In the genomic region with DNA sequence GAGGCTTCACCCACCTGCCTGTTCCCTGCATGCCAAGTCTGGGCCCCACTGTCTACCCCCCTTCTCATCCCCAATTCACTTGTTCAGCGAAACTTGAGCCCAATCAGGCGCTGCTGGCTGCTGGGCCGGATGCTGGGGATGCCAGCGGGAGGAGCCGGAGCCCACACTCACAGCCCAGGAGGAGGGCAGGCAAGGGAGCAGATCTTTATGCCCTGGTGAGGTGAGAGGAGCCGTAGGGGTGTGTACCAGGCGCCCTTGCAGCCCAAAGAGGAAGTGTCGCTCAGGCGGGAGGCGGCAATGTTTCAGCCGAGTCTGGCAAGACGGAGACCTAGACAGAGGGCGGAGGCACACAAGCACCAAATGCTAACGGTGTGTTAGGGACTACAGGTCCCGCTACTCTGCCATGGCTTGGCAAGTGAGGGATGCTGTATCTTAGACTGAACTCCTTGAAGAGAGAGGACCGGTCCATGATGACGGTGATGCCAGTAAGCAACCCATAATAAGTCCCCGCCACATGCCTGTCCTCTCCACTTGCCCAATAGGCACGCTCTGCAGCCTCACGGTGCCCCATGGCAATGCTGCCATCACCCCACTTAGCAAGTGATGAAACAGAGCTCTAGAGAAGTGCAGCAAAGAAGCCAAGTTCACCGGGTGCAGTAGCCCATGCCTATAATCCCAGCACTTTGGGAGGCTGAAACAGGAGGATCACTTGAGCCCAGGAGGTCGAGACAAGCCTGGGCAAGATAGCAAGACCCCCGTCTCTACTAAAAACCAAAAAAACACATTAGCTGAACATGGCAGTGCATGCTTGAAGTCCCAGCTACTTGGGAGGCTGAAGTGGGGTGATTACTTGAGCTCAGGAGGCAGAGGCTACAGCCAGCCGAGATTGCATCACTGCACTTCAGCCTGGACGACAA, we compare ENCODE assay signal across 10 cellular contexts. TPM values are rescaled to one million over a fixed set of nuclear protein-coding genes. Genes with fewer than 3 reads are reported as not detected.
DNase-seq lines count a peak whose midpoint lies in the region; ATAC-seq and TF ChIP-seq lines count a peak whose summit lies in the region.
"Had no signal": no experiment of that assay in that cellular context is flagged by ENCODE, and none has a peak within 500 bp of the region (broad histone marks: within the 10 kb centered on the region; RNA-seq: fewer than 3 reads in every experiment).

No MANE protein-coding gene starts in this region.

- no peaks in the 10 kb centered on the region for H3K27me3 ChIP-seq in heart right ventricle
- no peaks in the 10 kb centered on the region for H3K27me3 ChIP-seq in upper lobe of left lung
- H3K27me3 ChIP-seq in brain microvascular endothelial cell (replicated peaks) = no peaks in the 10 kb centered on the region

- TF ChIP-seq POLR2A in upper lobe of left lung (IDR thresholded peaks at IDR 0.05) = no peak

- H3K4me3 Mint-ChIP-seq in activated CD4-positive, alpha-beta T cell treated with anti-CD3 and anti-CD28 coated beads, Interleukin-2, amount 10 ng/mL, durations not matched to agents 24 days and 14 days = peak overlapping the region; percentile 5

- in situ Hi-C loops in brain microvascular endothelial cell (cut with HindIII; ENCODE audit: low pct_ligation_motif_present, low sequenced_read_pairs) = no loop called here

- H3K4me1 Mint-ChIP-seq in activated CD4-positive, alpha-beta T cell treated with anti-CD3 and anti-CD28 coated beads, Interleukin-2, amount 10 ng/mL, durations not matched to agents 24 days and 14 days = peaks cover 16% of the 10 kb centered on the region

- intact Hi-C loops in activated CD4-positive, alpha-beta T cell treated with anti-CD3 and anti-CD28 coated beads, Interleukin-2, amount 10 ng/mL, durations not matched to agents 24 days and 14 days (cut with micrococcal nuclease) = no loop called here
- intact Hi-C loops in heart right ventricle (cut with DNase I) = loop anchor here in 1 of 10 donors (10.0 kb wide), 1 partner anchor 153 kb away; no protein-coding TSS in a partner anchor

- H3K27ac Mint-ChIP-seq in activated CD4-positive, alpha-beta T cell treated with anti-CD3 and anti-CD28 coated beads, Interleukin-2, amount 10 ng/mL, durations not matched to agents 24 days and 14 days = peak overlapping the region; percentile 16

- H3K4me3 ChIP-seq in heart right ventricle = no peak overlapping the region
- H3K4me3 ChIP-seq in upper lobe of left lung = peak overlapping the region in 1 of 4 donors; percentile 12
- H3K4me3 ChIP-seq in brain microvascular endothelial cell (ENCODE audit: low read depth, low read length) = no peak overlapping the region

- H3K36me3 ChIP-seq in heart right ventricle (no peaks in the 10 kb centered on the region), upper lobe of left lung (no peaks in the 10 kb centered on the region), brain microvascular endothelial cell (replicated peaks) (no peaks in the 10 kb centered on the region)

- TF ChIP-seq CTCF in heart right ventricle (IDR thresholded peaks at IDR 0.05) (no peak), upper lobe of left lung (IDR thresholded peaks at IDR 0.05) (no peak), brain microvascular endothelial cell (IDR thresholded peaks at IDR 0.05; ENCODE audit: low read depth, low read length, missing control alignments) (no peak)

- H3K27ac ChIP-seq in heart right ventricle (peak overlapping the region; percentile 3 to 75 (median 49)), upper lobe of left lung (peak overlapping the region in 3 of 4 donors; percentile 6 to 65 (median 12)), brain microvascular endothelial cell (no peak overlapping the region)

- H3K9me3 ChIP-seq in heart right ventricle (no peaks in the 10 kb centered on the region), upper lobe of left lung (no peaks in the 10 kb centered on the region)

- ATAC-seq in heart right ventricle = peak in 6 of 8 donors; percentile 12 to 39 (median 24)
- ATAC-seq in upper lobe of left lung (ENCODE audit: low FRiP score in 2 of 2) = peak; percentile 24 to 60
- no peak for ATAC-seq in HG03342 (IDR thresholded peaks at IDR 0.05; ENCODE audit: unreplicated experiment)

- 74% methylated on average over 23 to 25 of the region's 25 CpGs for WGBS in heart right ventricle, 2 donors
- WGBS in upper lobe of left lung, 2 donors = 44 to 52% methylated on average over 15 to 24 of the region's 25 CpGs

- H3K27me3 Mint-ChIP-seq in activated CD4-positive, alpha-beta T cell treated with anti-CD3 and anti-CD28 coated beads, Interleukin-2, amount 10 ng/mL, durations not matched to agents 24 days and 14 days = peaks cover 9% of the 10 kb centered on the region

- peak; percentile 38 for DNase-seq in activated gamma-delta T cell treated with Interleukin-2 at 50 U/mL for 16 hours
- no peak for DNase-seq in activated gamma-delta T cell (lab: John Stamatoyannopoulos, UW)
- peak; percentile 75 for DNase-seq in activated CD4-positive, alpha-beta T cell treated with anti-CD3 and anti-CD28 coated beads, Interleukin-2, amount 10 ng/mL, durations not matched to agents 24 days and 14 days
- DNase-seq in heart right ventricle = no peak
- DNase-seq in upper lobe of left lung = peak in 1 of 2 donors; percentile 72
- no peak for DNase-seq in DMS53 treated with DMSO at 0.1 percent for 48 hours (lab: John Stamatoyannopoulos, UW; ENCODE audit: unreplicated experiment)
- DNase-seq in brain microvascular endothelial cell = no peak

- TF ChIP-seq EP300 in upper lobe of left lung (IDR thresholded peaks at IDR 0.05) = no peak

- H3K4me1 ChIP-seq in heart right ventricle = peaks cover 8 to 49% (median 43%) of the 10 kb centered on the region in 9 donors
- H3K4me1 ChIP-seq in upper lobe of left lung = peaks cover 35 to 43% (median 37%) of the 10 kb centered on the region in 4 donors

- no peaks in the 10 kb centered on the region for H3K36me3 Mint-ChIP-seq in activated CD4-positive, alpha-beta T cell treated with anti-CD3 and anti-CD28 coated beads, Interleukin-2, amount 10 ng/mL, durations not matched to agents 24 days and 14 days (ENCODE audit: low read depth)

- no peaks in the 10 kb centered on the region for H3K9me3 Mint-ChIP-seq in activated CD4-positive, alpha-beta T cell treated with anti-CD3 and anti-CD28 coated beads, Interleukin-2, amount 10 ng/mL, durations not matched to agents 24 days and 14 days

RNA-seq across cellular contexts. Expression of a gene that starts 41.6 kb away (rescaled TPM):
- not detected in 2 replicates for total RNA-seq in activated CD4-positive, alpha-beta T cell treated with anti-CD3 and anti-CD28 coated beads, Interleukin-2, amount 10 ng/mL, durations not matched to agents 24 days and 14 days
- total RNA-seq in heart right ventricle (not detected), upper lobe of left lung (not detected)
- polyA plus RNA-seq in heart right ventricle = not detected
- total RNA-seq: dermis microvascular lymphatic vessel endothelial cell, urinary bladder had no signal
- polyA plus RNA-seq: urinary bladder had no signal

RNA-seq across cellular contexts. Expression of a gene that starts 55.1 kb away (rescaled TPM):
- total RNA-seq in activated CD4-positive, alpha-beta T cell treated with anti-CD3 and anti-CD28 coated beads, Interleukin-2, amount 10 ng/mL, durations not matched to agents 24 days and 14 days = 16.4 and 17.2 TPM in 2 replicates
- total RNA-seq in heart right ventricle (10 to 100 TPM in 8 of 10 donors, 1 to 10 TPM in 2; 9.2 to 17.1 (median 12.9) TPM), upper lobe of left lung (10 to 100 TPM; 13.8 to 35.6 (median 23.6) TPM)
- polyA plus RNA-seq in heart right ventricle = 1 to 10 TPM; 5.5 to 9.9 TPM

Comparison
In these comparisons a context has a peak if more than half of its experiments do, and no peak if none do; other contexts are left out.
1. DNase-seq: peak in activated gamma-delta T cell treated with Interleukin-2 at 50 U/mL for 16 hours (single experiment) and activated CD4-positive, alpha-beta T cell treated with anti-CD3 and anti-CD28 coated beads, Interleukin-2, amount 10 ng/mL, durations not matched to agents 24 days and 14 days (single experiment); none in activated gamma-delta T cell (single experiment), heart right ventricle (0 of 2), DMS53 treated with DMSO at 0.1 percent for 48 hours (single experiment) and brain microvascular endothelial cell (single experiment).